Comparison of ENCODE assay signal across 1 cellular context in genomic region chr5:159156839-159157238, GRCh38.
TF ChIP-seq lines count a peak whose summit lies in the region.

No MANE protein-coding gene starts in this region.

TF ChIP-seq in HEK293, 187 proteins besides CTCF, POLR2A, EP300 and RAD21 (continued from another document):
- TF ChIP-seq ZBTB1 (tag by site-specific recombination; IDR thresholded peaks at IDR 0.05) (no peak), ZEB2 (tag by site-specific recombination; IDR thresholded peaks at IDR 0.05) (peak; percentile 33; the same call in 1 of the 2 replicates), SP2 (tag by site-specific recombination; IDR thresholded peaks at IDR 0.05) (no peak), ZNF518A (tag by site-specific recombination; conservative IDR thresholded peaks at IDR 0.05; ENCODE audit: low read depth) (no peak), ZNF16 (tag by site-specific recombination; IDR thresholded peaks at IDR 0.05; ENCODE audit: low read depth) (no peak), ZNF626 (tag by site-specific recombination; IDR thresholded peaks at IDR 0.05) (no peak), ZNF23 (tag by site-specific recombination; IDR thresholded peaks at IDR 0.05; ENCODE audit: borderline replicate concordance) (no peak), ZNF791 (tag by site-specific recombination; IDR thresholded peaks at IDR 0.05) (no peak), ZNF548 (tag by site-specific recombination; IDR thresholded peaks at IDR 0.05) (no peak), EGR2 (tag by site-specific recombination; IDR thresholded peaks at IDR 0.05; ENCODE audit: low read depth) (no peak), SCRT2 (tag by site-specific recombination; IDR thresholded peaks at IDR 0.05) (no peak), ZBTB21 (tag by site-specific recombination; IDR thresholded peaks at IDR 0.05) (no peak), ZNF26 (tag by site-specific recombination; IDR thresholded peaks at IDR 0.05) (no peak), ZBTB7A (tag by site-specific recombination; IDR thresholded peaks at IDR 0.05; ENCODE audit: low read depth) (no peak), ZNF155 (tag by site-specific recombination; IDR thresholded peaks at IDR 0.05) (no peak), ZNF654 (tag by site-specific recombination; IDR thresholded peaks at IDR 0.05; ENCODE audit: low read depth) (peak; percentile 93), ZNF391 (tag by site-specific recombination; IDR thresholded peaks at IDR 0.05; ENCODE audit: borderline replicate concordance, low read depth) (no peak), ZIC2 (tag by site-specific recombination; IDR thresholded peaks at IDR 0.05) (no peak), KLF7 (tag by site-specific recombination; IDR thresholded peaks at IDR 0.05; ENCODE audit: borderline replicate concordance) (no peak)
